15 cellular contexts compared by ENCODE assay signal in genomic region chr1:9161963-9162362, GRCh38. TPM values are rescaled to one million over a fixed set of nuclear protein-coding genes. Genes with fewer than 3 reads are reported as not detected.
DNase-seq lines count a peak whose midpoint lies in the region; ATAC-seq, FAIRE-seq and TF ChIP-seq lines count a peak whose summit lies in the region.
"Had no signal": no experiment of that assay in that cellular context is flagged by ENCODE, and none has a peak within 500 bp of the region (broad histone marks: within the 10 kb centered on the region; RNA-seq: fewer than 3 reads in every experiment).

No MANE protein-coding gene starts in this region.

- TF ChIP-seq POLR2A in HepG2 (IDR thresholded peaks at IDR 0.05; ENCODE audit: insufficient read depth in 1 of 2, low read depth in 2 of 2, low read length in 2 of 2) (no peak), testis (IDR thresholded peaks at IDR 0.05) (no peak)

- H3K27ac Mint-ChIP-seq in activated T-helper 1 cell treated with anti-CD3 and anti-CD28 coated beads, Interleukin-12 subunit alpha, Interleukin-12 subunit beta, Interleukin-2, Interleukin-4 antibody, amounts not matched to agents 30 ng/mL and 10 ng/mL and 1 ng/mL, durations not matched to agents 14 hours and 24 hours and 36 hours = peak overlapping the region; percentile 3
- H3K27ac Mint-ChIP-seq in CD4-positive, alpha-beta memory T cell = no peak overlapping the region
- H3K27ac Mint-ChIP-seq: activated T-cell treated with anti-CD3 and anti-CD28 coated beads, Interleukin-2, amount 50 U/mL, for 72 hours had no signal

- TF ChIP-seq CTCF in HepG2 (CRISPR knock-in tag; IDR thresholded peaks at IDR 0.05) (no peak), testis (IDR thresholded peaks at IDR 0.05) (no peak), dorsolateral prefrontal cortex (IDR thresholded peaks at IDR 0.05 in 54 of 56, conservative IDR thresholded peaks at IDR 0.05 in 2 of 56; ENCODE audit: low read depth in 1 of 56, partially characterized antibody in 56 of 56) (no peak)

- intact Hi-C loops in activated T-helper 1 cell treated with anti-CD3 and anti-CD28 coated beads, Interleukin-12 subunit alpha, Interleukin-12 subunit beta, Interleukin-2, Interleukin-4 antibody, amounts not matched to agents 30 ng/mL and 10 ng/mL and 1 ng/mL, durations not matched to agents 14 hours and 24 hours and 36 hours (cut with micrococcal nuclease) = no loop called here
- intact Hi-C loops in HepG2 (cut with micrococcal nuclease; ENCODE audit: unreplicated experiment) (no loop called here), testis (cut with DNase I; ENCODE audit: low total_unique reads) (no loop called here), dorsolateral prefrontal cortex (cut with DNase I) (no loop called here)
- intact Hi-C loops in CD4-positive, alpha-beta memory T cell (cut with micrococcal nuclease) = no loop called here

- no peak overlapping the region for H3K9ac ChIP-seq in HepG2 (ENCODE audit: insufficient read depth, low read depth, low read length)

- H3K27me3 Mint-ChIP-seq in activated T-helper 1 cell treated with anti-CD3 and anti-CD28 coated beads, Interleukin-12 subunit alpha, Interleukin-12 subunit beta, Interleukin-2, Interleukin-4 antibody, amounts not matched to agents 30 ng/mL and 10 ng/mL and 1 ng/mL, durations not matched to agents 14 hours and 24 hours and 36 hours (ENCODE audit: insufficient read depth) = peaks cover 1% of the 10 kb centered on the region
- no peaks in the 10 kb centered on the region for H3K27me3 Mint-ChIP-seq in CD4-positive, alpha-beta memory T cell

- H3K9me3 ChIP-seq in HepG2 (ENCODE audit: low read length) (no peaks in the 10 kb centered on the region), testis (no peaks in the 10 kb centered on the region)
- no peaks in the 10 kb centered on the region for H3K9me3 ChIP-seq in CD4-positive, alpha-beta memory T cell (ENCODE audit: control insufficient read depth in 1 of 2, low read length in 2 of 2)
- H3K9me3 ChIP-seq: BE2C, SJCRH30 had no signal

- no peaks in the 10 kb centered on the region for H3K9me3 Mint-ChIP-seq in activated T-helper 1 cell treated with anti-CD3 and anti-CD28 coated beads, Interleukin-12 subunit alpha, Interleukin-12 subunit beta, Interleukin-2, Interleukin-4 antibody, amounts not matched to agents 30 ng/mL and 10 ng/mL and 1 ng/mL, durations not matched to agents 14 hours and 24 hours and 36 hours
- H3K9me3 Mint-ChIP-seq in CD4-positive, alpha-beta memory T cell = no peaks in the 10 kb centered on the region
- H3K9me3 Mint-ChIP-seq: activated T-cell treated with anti-CD3 and anti-CD28 coated beads, Interleukin-2, amount 50 U/mL, for 72 hours had no signal

- peaks cover 88% of the 10 kb centered on the region for H4K20me1 ChIP-seq in HepG2 (ENCODE audit: insufficient read depth, low read length)

- H3K4me3 Mint-ChIP-seq in activated T-helper 1 cell treated with anti-CD3 and anti-CD28 coated beads, Interleukin-12 subunit alpha, Interleukin-12 subunit beta, Interleukin-2, Interleukin-4 antibody, amounts not matched to agents 30 ng/mL and 10 ng/mL and 1 ng/mL, durations not matched to agents 14 hours and 24 hours and 36 hours = no peak overlapping the region
- H3K4me3 Mint-ChIP-seq in CD4-positive, alpha-beta memory T cell = no peak overlapping the region
- H3K4me3 Mint-ChIP-seq: activated T-cell treated with anti-CD3 and anti-CD28 coated beads, Interleukin-2, amount 50 U/mL, for 72 hours had no signal

- no TSS peak for BruUV-seq in HepG2 (replicated peaks; lab: Mats Ljungman, UMichigan)

- TF ChIP-seq EP300 in HepG2 (IDR thresholded peaks at IDR 0.05; ENCODE audit: low read depth in 2 of 2, low read length in 2 of 2) (no peak), HepG2 (CRISPR knock-in tag; IDR thresholded peaks at IDR 0.05; ENCODE audit: borderline replicate concordance) (no peak)

- POLR2A ChIA-PET in HepG2 (lab: Yijun Ruan, JAX) = interaction anchor here (1.5 to 2.3 kb wide), 5 partner anchors 10 to 87 kb away, joined by 6 to 12 read pairs (median 7); no protein-coding TSS in a partner anchor
- POLR2A ChIA-PET in CD4-positive, alpha-beta memory T cell (lab: Charles Lee; ENCODE audit: partially characterized antibody) = no interaction called here

- H3K4me1 ChIP-seq in HepG2 (ENCODE audit: insufficient read depth, low read length) (peaks cover 66% of the 10 kb centered on the region), testis (peaks cover 21% of the 10 kb centered on the region)
- no peaks in the 10 kb centered on the region for H3K4me1 ChIP-seq in CD4-positive, alpha-beta memory T cell (ENCODE audit: insufficient read depth, low read length)
- H3K4me1 ChIP-seq: BE2C had no signal

- peaks cover 94% of the 10 kb centered on the region for H3K79me2 ChIP-seq in HepG2 (ENCODE audit: insufficient read depth, low read length)

- H3K27ac ChIP-seq in HepG2 (ENCODE audit: extremely low read length, insufficient read depth, low read length) (peak overlapping the region; percentile 74), testis (peak overlapping the region; percentile 70 to 73), dorsolateral prefrontal cortex (peak overlapping the region in 15 of 59 donors; percentile 4 to 91 (median 80))
- no peak overlapping the region for H3K27ac ChIP-seq in CD4-positive, alpha-beta memory T cell (ENCODE audit: low read depth, low read length)
- H3K27ac ChIP-seq: SJCRH30 had no signal

- peaks cover 19% of the 10 kb centered on the region for H3K4me1 Mint-ChIP-seq in activated T-helper 1 cell treated with anti-CD3 and anti-CD28 coated beads, Interleukin-12 subunit alpha, Interleukin-12 subunit beta, Interleukin-2, Interleukin-4 antibody, amounts not matched to agents 30 ng/mL and 10 ng/mL and 1 ng/mL, durations not matched to agents 14 hours and 24 hours and 36 hours (ENCODE audit: low read depth)
- H3K4me1 Mint-ChIP-seq in CD4-positive, alpha-beta memory T cell = no peaks in the 10 kb centered on the region

- no peak overlapping the region for H2AFZ ChIP-seq in HepG2 (ENCODE audit: low read length)

- WGBS in HepG2 (ENCODE audit: low lambda C conversion rate) = 85% methylated on average over 8 of the region's 9 CpGs
- WGBS in testis, 2 donors = 85 to 88% methylated on average over 7 of the region's 9 CpGs

- CTCF ChIA-PET in HepG2 (lab: Yijun Ruan, JAX; ENCODE audit: low intra/inter-chr PET ratio, low total read pairs) = no interaction called here
- CTCF ChIA-PET in CD4-positive, alpha-beta memory T cell (lab: Charles Lee; ENCODE audit: partially characterized antibody) = no interaction called here

- FAIRE-seq in HepG2 (lab: Jason Lieb, UNC) = no peak

- in situ Hi-C loops in HepG2 (cut with HindIII; ENCODE audit: extremely low pct_ligation_motif_present, low pct_unique_long_range_greater_than_20kb) = no loop called here

- no peak for TF ChIP-seq RAD21 in HepG2 (CRISPR knock-in tag; IDR thresholded peaks at IDR 0.05)

- H3K36me3 Mint-ChIP-seq in activated T-helper 1 cell treated with anti-CD3 and anti-CD28 coated beads, Interleukin-12 subunit alpha, Interleukin-12 subunit beta, Interleukin-2, Interleukin-4 antibody, amounts not matched to agents 30 ng/mL and 10 ng/mL and 1 ng/mL, durations not matched to agents 14 hours and 24 hours and 36 hours (ENCODE audit: low read depth) = no peaks in the 10 kb centered on the region
- H3K36me3 Mint-ChIP-seq in CD4-positive, alpha-beta memory T cell = no peaks in the 10 kb centered on the region

- H3K4me2 ChIP-seq in HepG2 (ENCODE audit: low read depth, low read length) = no peak overlapping the region

- ATAC-seq in HepG2 (no peak), HG02973 (IDR thresholded peaks at IDR 0.05; ENCODE audit: unreplicated experiment) (no peak), HG02571 (IDR thresholded peaks at IDR 0.05; ENCODE audit: unreplicated experiment) (no peak)

- H3K4me3 ChIP-seq in HepG2 (replicated peaks in 1 of 3; ENCODE audit: insufficient read depth in 1 of 3, low read depth in 2 of 3, low read length in 3 of 3) (no peak overlapping the region), testis (no peak overlapping the region), dorsolateral prefrontal cortex (no peak overlapping the region)
- no peak overlapping the region for H3K4me3 ChIP-seq in CD4-positive, alpha-beta memory T cell (ENCODE audit: low read length in 2 of 2)
- H3K4me3 ChIP-seq: lung, SJCRH30 had no signal

- DNase-seq in HT-29 (ENCODE audit: low spot score) (peak; percentile 63), HepG2 (ENCODE audit: low spot score) (no peak), testis (no peak), dorsolateral prefrontal cortex (no peak)
- no peak for DNase-seq in activated T-helper 1 cell treated with anti-CD3 and anti-CD28 coated beads, Interleukin-12 subunit alpha, Interleukin-12 subunit beta, Interleukin-2, Interleukin-4 antibody, amounts not matched to agents 30 ng/mL and 10 ng/mL and 1 ng/mL, durations not matched to agents 14 hours and 24 hours and 36 hours (ENCODE audit: low spot score)
- DNase-seq in CD4-positive, alpha-beta memory T cell = no peak
- DNase-seq: activated CD4-positive, alpha-beta T cell treated with anti-CD3 and anti-CD28 coated beads, Interleukin-2, amount 50 U/mL, for 4 hours; activated T-cell treated with anti-CD3 and anti-CD28 coated beads, Interleukin-2, amount 50 U/mL, for 72 hours; BE2C; cortex of kidney; NCI-H2171; SJCRH30 had no signal

- H3K36me3 ChIP-seq in HepG2 (replicated peaks in 1 of 2; ENCODE audit: control insufficient read depth in 1 of 2, insufficient read depth in 2 of 2, low read length in 2 of 2) (peaks cover 7 to 25% of the 10 kb centered on the region in 2 experiments; a peak in 4 of 5 replicates), testis (ENCODE audit: low read depth, missing control alignments) (no peaks in the 10 kb centered on the region)
- H3K36me3 ChIP-seq in CD4-positive, alpha-beta memory T cell (ENCODE audit: insufficient read depth, low read length) = no peaks in the 10 kb centered on the region
- H3K36me3 ChIP-seq: BE2C, SJCRH30 had no signal

- H3K27me3 ChIP-seq in HepG2 (ENCODE audit: control insufficient read depth in 1 of 2, insufficient read depth in 2 of 2, low read length in 2 of 2) (no peaks in the 10 kb centered on the region), testis (no peaks in the 10 kb centered on the region), dorsolateral prefrontal cortex (no peaks in the 10 kb centered on the region)
- H3K27me3 ChIP-seq in CD4-positive, alpha-beta memory T cell (ENCODE audit: insufficient read depth, low read length) = no peaks in the 10 kb centered on the region
- H3K27me3 ChIP-seq: BE2C had no signal

RNA-seq across cellular contexts. Expression of gene GPR157, which starts 33.1 kb away (rescaled TPM):
- 4.4 and 4.6 TPM in 2 replicates for total RNA-seq in HT-29 (2014; rRNA removed; shearing (Covaris generic))
- total RNA-seq in activated T-helper 1 cell treated with anti-CD3 and anti-CD28 coated beads, Interleukin-12 subunit alpha, Interleukin-12 subunit beta, Interleukin-2, Interleukin-4 antibody, amounts not matched to agents 30 ng/mL and 10 ng/mL and 1 ng/mL, durations not matched to agents 14 hours and 24 hours and 36 hours = 2.8 and 3.8 TPM in 2 replicates
- total RNA-seq in HepG2 (2016; rRNA removed; fragmentation: Illumina TruSeq; extraction: Trizol) = 8.4 and 10.1 TPM in 2 replicates
- total RNA-seq in HepG2 (2016; cell fraction: cytosol; rRNA removed; fragmentation: Illumina TruSeq; extraction: Trizol; ENCODE audit: low read depth) = 4.0 and 7.1 TPM in 2 replicates
- 10.7 and 12.8 TPM in 2 replicates for total RNA-seq in HepG2 (2016; cell fraction: insoluble cytoplasmic fraction; rRNA removed; fragmentation: Illumina TruSeq; extraction: Trizol)
- 13.0 and 14.9 TPM in 2 replicates for total RNA-seq in HepG2 (2016; cell fraction: membrane; rRNA removed; fragmentation: Illumina TruSeq; extraction: Trizol)
- total RNA-seq in HepG2 (2016; cell fraction: nucleus; rRNA removed; fragmentation: Illumina TruSeq; extraction: Trizol) = 7.1 and 10.0 TPM in 2 replicates
- 19.2 and 23.3 TPM in 2 replicates for polyA plus RNA-seq in HepG2 (2011; rRNA removed)
- polyA plus RNA-seq in HepG2 (2011; cell fraction: cytosol; rRNA removed) = 14.2 and 15.0 TPM in 2 replicates
- polyA plus RNA-seq in HepG2 (2011; cell fraction: nucleus; rRNA removed) = 29.1 and 30.4 TPM in 2 replicates
- 25.2 and 25.3 TPM in 2 replicates for polyA plus RNA-seq in HepG2 (2012)
- 1.7 and 2.0 TPM in 2 replicates for polyA plus RNA-seq in HepG2 (2016; cell fraction: cytosol; fragmentation: Illumina TruSeq; extraction: Trizol; ENCODE audit: low read depth)
- polyA plus RNA-seq in HepG2 (2016; cell fraction: insoluble cytoplasmic fraction; fragmentation: Illumina TruSeq; extraction: Trizol; ENCODE audit: low read depth) = 4.3 and 5.8 TPM in 2 replicates
- 3.8 and 6.3 TPM in 2 replicates for polyA plus RNA-seq in HepG2 (2016; cell fraction: membrane; fragmentation: Illumina TruSeq; extraction: Trizol; ENCODE audit: low read depth)
- 8.1 and 9.9 TPM in 2 replicates for polyA plus RNA-seq in HepG2 (2016; cell fraction: nucleus; fragmentation: Illumina TruSeq; extraction: Trizol; ENCODE audit: insufficient read depth, low read depth)
- 23.1 and 157 TPM in 2 replicates for polyA minus RNA-seq in HepG2 (2011; rRNA and poly(A)+ RNA removed; ENCODE audit: low replicate concordance)
- 37.5 and 50.2 TPM in 2 replicates for polyA minus RNA-seq in HepG2 (2011; cell fraction: cytosol; rRNA and poly(A)+ RNA removed)
- 18.6 and 22.3 TPM in 2 replicates for polyA minus RNA-seq in HepG2 (2011; cell fraction: nucleus; rRNA and poly(A)+ RNA removed)
- 10 to 100 TPM in 1 of 2 donors, 1 to 10 TPM in 1; 8.8 to 11.7 TPM for total RNA-seq in testis
- 4.1 TPM for polyA plus RNA-seq in testis (ENCODE audit: insufficient read depth, low read depth, low replicate concordance)
- total RNA-seq in CD4-positive, alpha-beta memory T cell = 10 to 100 TPM in 1 of 2 experiments, 1 to 10 TPM in 1; 7.7 to 10.9 TPM
- polyA plus RNA-seq in CD4-positive, alpha-beta memory T cell = 1 to 10 TPM; 1.6 to 1.9 TPM
- 1 to 10 TPM in 64 of 120 experiments, under 1 TPM in 56; 0.11 to 7.5 (median 1.1) TPM for total RNA-seq in dorsolateral prefrontal cortex
- total RNA-seq: SJCRH30 had no signal
